In the genomic region with DNA sequence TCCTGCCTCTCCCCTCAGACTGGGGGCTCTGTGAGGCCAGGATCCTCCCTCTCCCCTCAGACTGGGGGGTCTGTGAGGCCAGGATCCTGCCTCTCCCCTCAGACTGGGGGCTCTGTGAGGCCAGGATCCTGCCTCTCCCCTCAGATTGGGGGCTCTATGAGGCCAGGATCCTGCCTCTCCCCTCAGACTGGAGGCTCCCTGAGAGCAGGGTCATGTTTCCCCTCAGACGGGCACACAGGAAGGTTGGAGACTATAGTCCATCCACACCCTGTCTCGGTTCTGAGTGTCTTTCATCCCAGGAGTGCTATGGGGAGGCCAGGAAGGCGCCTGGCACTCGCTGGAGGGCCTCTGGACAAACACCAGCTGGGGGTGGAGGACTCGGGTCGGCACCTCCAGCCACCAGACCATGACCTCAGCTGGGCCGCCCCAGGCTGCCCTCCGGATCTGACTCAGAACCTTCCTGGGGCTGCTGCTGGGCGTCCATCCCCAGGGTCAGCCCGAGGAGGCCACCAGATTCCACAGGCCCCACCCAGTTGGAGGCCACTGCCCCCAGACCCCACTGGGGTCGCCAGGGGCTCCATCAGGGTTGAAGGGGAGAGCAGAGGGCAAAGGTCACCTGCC, we compare ENCODE assay signal across 21 cellular contexts. TPM values are rescaled to one million over a fixed set of nuclear protein-coding genes. Genes with fewer than 3 reads are reported as not detected.
"Had no signal": no experiment of that assay in that cellular context is flagged by ENCODE, and none has a peak within 500 bp of the region (broad histone marks: within the 10 kb centered on the region; RNA-seq: fewer than 3 reads in every experiment).

No MANE protein-coding gene starts in this region.

- H3K79me2 ChIP-seq: hepatocyte had no signal

- H3K36me3 ChIP-seq: esophagus muscularis mucosa, gastroesophageal sphincter, neural progenitor cell, vagina had no signal

- H3K4me2 ChIP-seq: hepatocyte, neural progenitor cell had no signal

- DNase-seq: effector memory CD4-positive, alpha-beta T cell; left colon; left ventricle myocardium superior; mesenchymal stem cell; midbrain; occipital lobe; psoas muscle; retina; stimulated activated CD4-positive, alpha-beta T cell treated with anti-CD3 and anti-CD28 coated beads, Interleukin-12 subunit alpha, Interleukin-12 subunit beta, amount 100 ng/mL, for 4 hours; stimulated activated naive CD4-positive, alpha-beta T cell treated with Interleukin-2 at 50 U/mL for 16 hours had no signal

- H3K4me1 ChIP-seq: esophagus muscularis mucosa, gastroesophageal sphincter, psoas muscle, vagina had no signal

- H3K27ac ChIP-seq: epithelial cell of prostate, esophagus muscularis mucosa, gastroesophageal sphincter, hepatocyte, neural progenitor cell, psoas muscle, skin epidermis, vagina had no signal

- H3K4me3 ChIP-seq: esophagus muscularis mucosa, gastroesophageal sphincter, hepatocyte, lung, neural progenitor cell, psoas muscle, skin epidermis, vagina had no signal

- H3K9me3 ChIP-seq: esophagus muscularis mucosa, gastroesophageal sphincter, psoas muscle, vagina had no signal

- H3K27me3 ChIP-seq: vagina had no signal

- H3K9ac ChIP-seq: neural progenitor cell had no signal

- H2AFZ ChIP-seq: hepatocyte, neural progenitor cell had no signal

RNA-seq across cellular contexts. Expression of a gene that starts 21.9 kb away (rescaled TPM):
- total RNA-seq: esophagus muscularis mucosa, fibroblast of villous mesenchyme, left ventricle myocardium superior, occipital lobe, psoas muscle, sciatic nerve had no signal
- polyA plus RNA-seq: psoas muscle had no signal

RNA-seq across cellular contexts. Expression of a gene that starts 48.0 kb away (rescaled TPM):
- total RNA-seq: fibroblast of villous mesenchyme; gastroesophageal sphincter; left colon; left ventricle myocardium superior; natural killer cell treated with Interleukin-12 subunit alpha and Interleukin-12 subunit beta and Interleukin-15 and Interleukin-18, amount 100 ng/mL, for 72 hours; occipital lobe; psoas muscle had no signal
